In genomic region chr17:79931517-79932309, GRCh38 we compare ENCODE assay signal across 11 cellular contexts.
DNase-seq lines count a peak whose midpoint lies in the region; ATAC-seq, FAIRE-seq and TF ChIP-seq lines count a peak whose summit lies in the region.
"Had no signal": no experiment of that assay in that cellular context is flagged by ENCODE, and none has a peak within 500 bp of the region (broad histone marks: within the 10 kb centered on the region; RNA-seq: fewer than 3 reads in every experiment).

No MANE protein-coding gene starts in this region.

- no peak overlapping the region for H4K91ac ChIP-seq in neuronal stem cell (ENCODE audit: low read depth, low read length, poor library complexity)

- H2AFZ ChIP-seq in neuronal stem cell (ENCODE audit: low read length): no peak overlapping the region

- H3K9ac ChIP-seq in neuronal stem cell (ENCODE audit: low read depth, low read length, poor library complexity): no peak overlapping the region

- H3K9me3 ChIP-seq in MG63 (no peaks in the 10 kb centered on the region), neuronal stem cell (replicated peaks in 1 of 2; ENCODE audit: control insufficient read depth in 2 of 2, insufficient read depth in 1 of 2, low read depth in 1 of 2, low read length in 2 of 2) (no peaks in the 10 kb centered on the region)

- no peak overlapping the region for H3K4me2 ChIP-seq in neuronal stem cell (ENCODE audit: insufficient read depth, low read length, poor library complexity, severe bottlenecking)

- no peak overlapping the region for H3K4ac ChIP-seq in neuronal stem cell (ENCODE audit: low read length)

- H3K36me3 ChIP-seq in MG63 (no peaks in the 10 kb centered on the region), neuronal stem cell (replicated peaks in 1 of 2; ENCODE audit: control insufficient read depth in 2 of 2, insufficient read depth in 2 of 2, low read length in 2 of 2) (no peaks in the 10 kb centered on the region)

- no peak for TF ChIP-seq CTCF in epithelial cell of proximal tubule (conservative IDR thresholded peaks at IDR 0.05; ENCODE audit: low read depth, low read length)

- H3K18ac ChIP-seq in neuronal stem cell (ENCODE audit: low read length): peak overlapping the region; percentile 95

- H3K27ac ChIP-seq in neuronal stem cell (replicated peaks; ENCODE audit: low read length): no peak overlapping the region

- peak overlapping the region; percentile 40 for H2BK15ac ChIP-seq in neuronal stem cell (ENCODE audit: low read length)

- no peaks in the 10 kb centered on the region for H3K79me1 ChIP-seq in neuronal stem cell (ENCODE audit: low read depth, low read length)

- H3K4me3 ChIP-seq in MG63 (no peak overlapping the region), epithelial cell of proximal tubule (ENCODE audit: low read depth, low read length) (no peak overlapping the region), neuronal stem cell (ENCODE audit: low read length in 2 of 2) (no peak overlapping the region)

- no peak for TF ChIP-seq POLR2A in GM12892 (IDR thresholded peaks at IDR 0.05; ENCODE audit: low read depth, low read length)

- H2AK5ac ChIP-seq in neuronal stem cell (ENCODE audit: low read depth, low read length): peak overlapping the region; percentile 88

- H3K4me1 ChIP-seq in neuronal stem cell (ENCODE audit: control insufficient read depth in 2 of 2, insufficient read depth in 1 of 2, low read depth in 1 of 2, low read length in 2 of 2): peaks cover 10 to 16% of the 10 kb centered on the region in 2 donors

- H4K8ac ChIP-seq in neuronal stem cell (ENCODE audit: low read depth, low read length): no peak overlapping the region

- DNase-seq in GM12892 (ENCODE audit: insufficient read length) (no peak), MG63 (peak; percentile 49), epithelial cell of proximal tubule (ENCODE audit: low read depth) (peak; percentile 25), neuronal stem cell (ENCODE audit: low spot score) (no peak), globus pallidus (ENCODE audit: low spot score) (no peak), Ammon's horn (ENCODE audit: low spot score) (no peak)
- DNase-seq: hypothalamus; naive thymus-derived CD4-positive, alpha-beta T cell; NCI-H1092 treated with DMSO at 0.1 percent for 48 hours; stimulated activated naive CD4-positive, alpha-beta T cell treated with Interleukin-2 at 50 U/mL for 16 hours had no signal

- H3K27me3 ChIP-seq in MG63 (no peaks in the 10 kb centered on the region), neuronal stem cell (ENCODE audit: control insufficient read depth in 3 of 3, insufficient read depth in 3 of 3, low read depth in 1 of 3, low read length in 3 of 3) (peaks cover 0 to 4% (median 4%) of the 10 kb centered on the region in 3 experiments)

- H2BK5ac ChIP-seq in neuronal stem cell (ENCODE audit: low read length): no peak overlapping the region

- peak overlapping the region; percentile 60 for H3K23ac ChIP-seq in neuronal stem cell (ENCODE audit: low read depth, low read length, poor library complexity)

- WGBS in neuronal stem cell (ENCODE audit: extremely low coverage in 2 of 2, insufficient read length in 2 of 2, insufficient replicate concordance in 1 of 2), 2 donors: no CpG with 5 or more reads among the region's 14 CpGs

- H2BK12ac ChIP-seq in neuronal stem cell (ENCODE audit: low read length): peak overlapping the region; percentile 1

- H2BK120ac ChIP-seq in neuronal stem cell (ENCODE audit: low read depth, low read length): no peak overlapping the region

- ATAC-seq in GM21526 (IDR thresholded peaks at IDR 0.05; ENCODE audit: low FRiP score, unreplicated experiment): no peak
- ATAC-seq: naive thymus-derived CD4-positive, alpha-beta T cell had no signal

- no peak overlapping the region for H3K14ac ChIP-seq in neuronal stem cell (ENCODE audit: low read length)

- peak; percentile 65 for FAIRE-seq in GM12892 (lab: Jason Lieb, UNC)

Comparison
In these comparisons a context has a peak if more than half of its experiments do, and no peak if none do; other contexts are left out.
1. DNase-seq: peak in MG63 (single experiment) and epithelial cell of proximal tubule (single experiment); none in GM12892 (single experiment), neuronal stem cell (single experiment), globus pallidus (single experiment) and Ammon's horn (single experiment).